ENCODE assay signal across 1 cellular context in genomic region chr22:23258826-23259170, GRCh38.
TF ChIP-seq lines count a peak whose summit lies in the region.

No MANE protein-coding gene starts in this region.

TF ChIP-seq in K562, 482 proteins besides CTCF, POLR2A, EP300 and RAD21:
- 0 out of 4 replicates have a peak, but pooled peaks of 1 of the 2 experiments have one; percentile 8 for TF ChIP-seq ZMIZ1 (IDR thresholded peaks at IDR 0.05; ENCODE audit: low read depth in 2 of 2, low read length in 2 of 2)
- TF ChIP-seq MLX (CRISPR knock-in tag; conservative IDR thresholded peaks at IDR 0.05), result no peak; a peak in 1 of 4 replicates
- 0 out of 2 replicates have a peak, but pooled peaks have one; percentile 16 for TF ChIP-seq MYC (IDR thresholded peaks at IDR 0.05; ENCODE audit: low read depth, low read length)
- no peak for TF ChIP-seq MYC (CRISPR knock-in tag; IDR thresholded peaks at IDR 0.05; ENCODE audit: borderline replicate concordance, low read depth)
- peak; percentile 20; the same call in 1 of the 2 replicates for TF ChIP-seq STAT6 (CRISPR knock-in tag; IDR thresholded peaks at IDR 0.05)
- TF ChIP-seq CHD2 (IDR thresholded peaks at IDR 0.05; ENCODE audit: low read depth, low read length), result peak; percentile 44; the same call in 1 of the 2 replicates
